23 cellular contexts compared by ENCODE assay signal in the genomic region with DNA sequence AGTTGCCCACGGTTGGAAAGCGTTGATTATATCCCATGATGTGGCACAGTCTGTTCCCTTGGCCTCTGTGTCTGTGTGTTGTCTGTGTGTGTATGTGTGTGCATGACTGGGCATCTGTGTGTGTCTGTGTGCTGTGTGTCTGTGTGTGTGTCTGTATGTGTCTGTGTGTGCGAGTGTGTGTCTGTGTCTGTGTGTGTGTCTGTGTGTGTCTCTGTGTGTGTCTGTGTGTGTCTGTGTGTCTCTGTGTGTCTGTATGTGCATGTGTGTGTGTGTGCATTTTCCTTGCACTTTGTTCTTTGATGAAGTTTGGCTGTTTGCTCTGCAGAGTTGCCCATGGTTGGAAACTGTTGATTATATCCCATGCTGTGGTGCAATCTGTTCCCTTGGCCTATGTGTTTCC.
"Had no signal": no experiment of that assay in that cellular context is flagged by ENCODE, and none has a peak within 500 bp of the region (broad histone marks: within the 10 kb centered on the region; RNA-seq: fewer than 3 reads in every experiment).

No MANE protein-coding gene starts in this region.

- H3K36me3 ChIP-seq: MG63, SJSA1 had no signal

- DNase-seq: Karpas-422, KG1, MG63, NCI-H1092, NCI-H1105 treated with DMSO at 0.1 percent for 48 hours, NCI-H1417 treated with DMSO at 0.1 percent for 48 hours, NCI-H146, NCI-H1694 treated with DMSO at 0.1 percent for 48 hours, NCI-H1930, NCI-H2081, NCI-H2107, NCI-H2171, NCI-H226, NCI-H510A, NCI-H524 treated with DMSO at 0.1 percent for 48 hours, NCI-H69, NCI-H774, Right ventricle myocardium superior, RPMI8226, SIG-M5 had no signal

- H3K4me1 ChIP-seq: SJSA1 had no signal

- H3K4me3 ChIP-seq: MG63, SJSA1, SK-N-MC had no signal

- H3K27me3 ChIP-seq: MG63 had no signal

- FAIRE-seq: RCC 7860 had no signal

- H3K27ac ChIP-seq: SJSA1, SK-N-MC had no signal

- H3K9me3 ChIP-seq: MG63, SJSA1 had no signal
